15 cellular contexts compared by ENCODE assay signal in the genomic region with DNA sequence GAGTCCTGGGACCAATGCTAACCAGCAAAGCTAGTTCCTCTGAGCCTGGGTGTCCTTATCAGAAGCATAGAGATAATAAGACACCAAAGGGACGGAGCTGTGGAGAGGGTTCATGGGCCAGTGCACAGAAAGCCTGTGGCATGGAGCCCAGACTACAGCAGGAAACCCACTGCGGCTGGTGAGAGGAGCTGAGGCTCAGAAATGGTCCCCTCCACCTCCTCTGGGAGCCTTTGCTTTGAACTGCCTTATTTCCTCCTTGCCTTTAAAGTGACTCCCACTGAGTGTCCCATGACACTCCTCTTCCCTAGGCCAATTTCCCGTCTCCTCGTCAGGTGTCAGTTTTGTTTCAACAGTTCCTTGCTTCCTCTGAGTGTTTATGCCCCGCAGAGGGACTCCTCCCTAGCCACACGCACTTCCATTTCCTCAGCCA. TPM values are rescaled to one million over a fixed set of nuclear protein-coding genes. Genes with fewer than 3 reads are reported as not detected.
A peak's percentile ranks its signal among the peaks of the same experiment; 100 is the strongest.
DNase-seq lines count a peak whose midpoint lies in the region; TF ChIP-seq lines count a peak whose summit lies in the region.
"Had no signal": no experiment of that assay in that cellular context is flagged by ENCODE, and none has a peak within 500 bp of the region (broad histone marks: within the 10 kb centered on the region; RNA-seq: fewer than 3 reads in every experiment).

No MANE protein-coding gene starts in this region.

- H3K4me1 ChIP-seq in esophagus squamous epithelium (peaks cover 0 to 48% (median 0%) of the 10 kb centered on the region in 3 donors), mucosa of stomach (ENCODE audit: control insufficient read depth, insufficient read depth, low read length) (peaks cover 68% of the 10 kb centered on the region), uterus (no peaks in the 10 kb centered on the region)
- H3K4me1 ChIP-seq: tibial artery had no signal

- H3K36me3 ChIP-seq in esophagus squamous epithelium (no peaks in the 10 kb centered on the region), mucosa of stomach (ENCODE audit: control insufficient read depth, insufficient read depth, low read length) (no peaks in the 10 kb centered on the region), uterus (no peaks in the 10 kb centered on the region)
- H3K36me3 ChIP-seq: tibial artery had no signal

- peaks cover 3% of the 10 kb centered on the region for H3K27me3 Mint-ChIP-seq in activated CD4-positive, alpha-beta T cell treated with anti-CD3 and anti-CD28 coated beads, Interleukin-2, amount 10 ng/mL, durations not matched to agents 7 days and 5 days
- H3K27me3 Mint-ChIP-seq: activated CD8-positive, alpha-beta T cell treated with anti-CD3 and anti-CD28 coated beads for 36 hours had no signal

- POLR2A ChIA-PET in activated CD4-positive, alpha-beta T cell treated with anti-CD3 and anti-CD28 coated beads, Interleukin-2, amount 10 ng/mL, durations not matched to agents 7 days and 5 days (lab: Charles Lee), result no interaction called here

- no peak overlapping the region for H3K4me3 Mint-ChIP-seq in activated CD4-positive, alpha-beta T cell treated with anti-CD3 and anti-CD28 coated beads, Interleukin-2, amount 10 ng/mL, durations not matched to agents 7 days and 5 days
- H3K4me3 Mint-ChIP-seq: activated CD8-positive, alpha-beta T cell treated with anti-CD3 and anti-CD28 coated beads for 36 hours had no signal

- CTCF ChIA-PET in activated CD4-positive, alpha-beta T cell treated with anti-CD3 and anti-CD28 coated beads, Interleukin-2, amount 10 ng/mL, durations not matched to agents 7 days and 5 days (lab: Charles Lee), result interaction anchor here (1.4 kb wide), 1 partner anchor 10 kb away, joined by 6 read pairs; a partner anchor contains a TSS

- H3K4me3 ChIP-seq in esophagus squamous epithelium, result no peak overlapping the region
- H3K4me3 ChIP-seq in mucosa of stomach (ENCODE audit: low read length), result peak overlapping the region; percentile 35
- H3K4me3 ChIP-seq in uterus, result no peak overlapping the region
- H3K4me3 ChIP-seq: tibial artery had no signal

- H3K36me3 Mint-ChIP-seq in activated CD4-positive, alpha-beta T cell treated with anti-CD3 and anti-CD28 coated beads, Interleukin-2, amount 10 ng/mL, durations not matched to agents 7 days and 5 days (ENCODE audit: low read depth), result no peaks in the 10 kb centered on the region

- intact Hi-C loops in esophagus squamous epithelium (cut with DNase I) (no loop called here), uterus (cut with DNase I; ENCODE audit: low total_unique reads) (no loop called here)

- H3K27me3 ChIP-seq in esophagus squamous epithelium, result no peaks in the 10 kb centered on the region
- H3K27me3 ChIP-seq in mucosa of stomach (ENCODE audit: control insufficient read depth, insufficient read depth, low read length), result no peaks in the 10 kb centered on the region
- no peaks in the 10 kb centered on the region for H3K27me3 ChIP-seq in uterus

- H3K27ac ChIP-seq in esophagus squamous epithelium (peak overlapping the region in 3 of 4 donors; percentile 24 to 73 (median 65)), uterus (peak overlapping the region; percentile 49 to 67)
- H3K27ac ChIP-seq: tibial artery had no signal

- H3K9me3 ChIP-seq in esophagus squamous epithelium, result no peaks in the 10 kb centered on the region
- no peaks in the 10 kb centered on the region for H3K9me3 ChIP-seq in mucosa of stomach (ENCODE audit: control insufficient read depth, low read length)
- no peaks in the 10 kb centered on the region for H3K9me3 ChIP-seq in uterus
- H3K9me3 ChIP-seq: tibial artery had no signal

- H3K27ac Mint-ChIP-seq in activated CD4-positive, alpha-beta T cell treated with anti-CD3 and anti-CD28 coated beads, Interleukin-2, amount 10 ng/mL, durations not matched to agents 7 days and 5 days, result peak overlapping the region; percentile 21
- H3K27ac Mint-ChIP-seq: activated CD8-positive, alpha-beta T cell treated with anti-CD3 and anti-CD28 coated beads for 36 hours had no signal

- no peak for DNase-seq in activated CD4-positive, alpha-beta T cell treated with anti-CD3 and anti-CD28 coated beads, Interleukin-2, amount 10 ng/mL, durations not matched to agents 7 days and 5 days
- DNase-seq in activated CD4-positive, alpha-beta T cell treated with anti-CD3 and anti-CD28 coated beads for 1 hour, result no peak
- DNase-seq in esophagus squamous epithelium (lab: John Stamatoyannopoulos, UW) (no peak), uterus (peak in 1 of 2 donors; percentile 34), NCI-H2171 (lab: John Stamatoyannopoulos, UW) (no peak), DMS114 treated with DMSO at 0.1 percent for 48 hours (lab: John Stamatoyannopoulos, UW; ENCODE audit: unreplicated experiment) (no peak), CD1c-positive myeloid dendritic cell (ENCODE audit: extremely low spot score) (no peak)
- DNase-seq: activated CD8-positive, alpha-beta T cell treated with anti-CD3 and anti-CD28 coated beads for 36 hours; activated naive CD4-positive, alpha-beta T cell; GOT3; naive thymus-derived CD4-positive, alpha-beta T cell; NCI-H345; T-helper 2 cell; tibial artery had no signal

- peaks cover 4% of the 10 kb centered on the region for H3K9me3 Mint-ChIP-seq in activated CD4-positive, alpha-beta T cell treated with anti-CD3 and anti-CD28 coated beads, Interleukin-2, amount 10 ng/mL, durations not matched to agents 7 days and 5 days

- TF ChIP-seq CTCF in esophagus squamous epithelium (IDR thresholded peaks at IDR 0.05) (no peak), uterus (IDR thresholded peaks at IDR 0.05) (no peak)

- TF ChIP-seq POLR2A in esophagus squamous epithelium (IDR thresholded peaks at IDR 0.05), result no peak
- TF ChIP-seq POLR2A in uterus (IDR thresholded peaks at IDR 0.05), result no peak

- H3K9ac ChIP-seq in mucosa of stomach (ENCODE audit: low read length), result peak overlapping the region; percentile 42

- peaks cover 17% of the 10 kb centered on the region for H3K4me1 Mint-ChIP-seq in activated CD4-positive, alpha-beta T cell treated with anti-CD3 and anti-CD28 coated beads, Interleukin-2, amount 10 ng/mL, durations not matched to agents 7 days and 5 days

- 68% methylated on average over 6 of the region's 6 CpGs for WGBS in esophagus squamous epithelium, 2 donors

RNA-seq across cellular contexts. Expression of a gene that starts 9.4 kb away (rescaled TPM):
- under 1 TPM in 1 of 2 experiments, not detected in 1; 0.37 TPM for total RNA-seq in activated CD4-positive, alpha-beta T cell treated with anti-CD3 and anti-CD28 coated beads, Interleukin-2, amount 10 ng/mL, durations not matched to agents 7 days and 5 days
- total RNA-seq in esophagus squamous epithelium, result 10 to 100 TPM in 3 of 4 donors, 1 to 10 TPM in 1; 3.6 to 35.7 (median 16.1) TPM
- 10 to 100 TPM; 11.8 to 58.1 (median 31.8) TPM for total RNA-seq in uterus
- total RNA-seq: activated CD8-positive, alpha-beta T cell treated with anti-CD3 and anti-CD28 coated beads for 36 hours had no signal
